Comparison of ENCODE assay signal across 7 cellular contexts in the genomic region with DNA sequence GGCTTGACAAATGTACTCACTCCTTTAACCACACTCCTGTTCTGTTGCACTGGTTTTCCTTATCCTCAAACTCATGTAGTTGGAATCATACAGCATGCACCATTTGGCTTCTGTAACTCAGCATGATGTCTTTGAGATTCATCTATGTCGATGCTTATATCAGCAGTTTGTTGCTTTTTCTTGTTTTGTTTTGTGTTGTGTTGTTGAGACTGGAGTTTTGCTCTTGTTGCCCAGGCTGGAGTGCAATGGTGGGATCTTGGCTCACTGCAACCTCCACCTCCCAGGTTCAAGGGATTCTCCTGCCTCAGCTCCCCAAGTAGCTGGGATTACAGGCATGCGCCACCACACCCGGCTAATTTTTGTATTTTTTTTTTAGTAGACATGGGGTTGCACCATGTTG. TPM values are rescaled to one million over a fixed set of nuclear protein-coding genes. Genes with fewer than 3 reads are reported as not detected.
DNase-seq lines count a peak whose midpoint lies in the region; ATAC-seq, FAIRE-seq and TF ChIP-seq lines count a peak whose summit lies in the region.
"Not testable (repeated sequence)": the region's sequence is repeated elsewhere in the genome, so short reads cannot be mapped to it uniquely, and the experiment has no call there.

No MANE protein-coding gene starts in this region.

- DNase-seq in CD8-positive, alpha-beta memory T cell; WTC11 (ENCODE audit: low spot score); ascending aorta (ENCODE audit: low spot score in 2 of 2); HepG2 (ENCODE audit: low spot score); stimulated activated naive B cell treated with anti-CD40 and anti-IgM and Interleukin-4, amounts not matched to agents 10 μg/mL and 1 μg/mL and 100 μg/mL, for 72 hours: not testable (repeated sequence)

- peaks cover 0 to 100% (median 91%) of the 10 kb centered on the region in 3 donors for H3K4me1 Mint-ChIP-seq in CD8-positive, alpha-beta memory T cell
- peaks cover 63 to 71% (median 67%) of the 10 kb centered on the region in 3 donors for H3K4me1 Mint-ChIP-seq in IgD-negative memory B cell
- not testable (repeated sequence) for H3K4me1 Mint-ChIP-seq in WTC11
- H3K4me1 Mint-ChIP-seq in activated T-helper 17 cell treated with anti-CD3 and anti-CD28 coated beads, Interleukin-2, amount 50 U/mL, for 72 hours: peaks cover 44% of the 10 kb centered on the region
- peaks cover 31 to 70% of the 10 kb centered on the region in 2 donors for H3K4me1 Mint-ChIP-seq in stimulated activated naive B cell treated with anti-CD40 and anti-IgM and Interleukin-4, amounts not matched to agents 10 μg/mL and 1 μg/mL and 100 μg/mL, for 72 hours

- TF ChIP-seq EP300 in HepG2 (IDR thresholded peaks at IDR 0.05; ENCODE audit: low read depth in 2 of 2, low read length in 2 of 2); HepG2 (CRISPR knock-in tag; IDR thresholded peaks at IDR 0.05; ENCODE audit: borderline replicate concordance): not testable (repeated sequence)

- ATAC-seq in WTC11; activated T-helper 17 cell treated with anti-CD3 and anti-CD28 coated beads, Interleukin-2, amount 50 U/mL, for 72 hours (replicated peaks); HepG2; stimulated activated naive B cell treated with anti-CD40 and anti-IgM and Interleukin-4, amounts not matched to agents 10 μg/mL and 1 μg/mL and 100 μg/mL, for 72 hours (replicated peaks): not testable (repeated sequence)

- BruUV-seq in HepG2 (replicated peaks; lab: Mats Ljungman, UMichigan): not testable (repeated sequence)

- FAIRE-seq in HepG2 (lab: Jason Lieb, UNC): not testable (repeated sequence)

- TF ChIP-seq POLR2A in HepG2 (IDR thresholded peaks at IDR 0.05; ENCODE audit: insufficient read depth in 1 of 2, low read depth in 2 of 2, low read length in 2 of 2): not testable (repeated sequence)

- H3K9me3 Mint-ChIP-seq in CD8-positive, alpha-beta memory T cell; IgD-negative memory B cell; WTC11; activated T-helper 17 cell treated with anti-CD3 and anti-CD28 coated beads, Interleukin-2, amount 50 U/mL, for 72 hours; stimulated activated naive B cell treated with anti-CD40 and anti-IgM and Interleukin-4, amounts not matched to agents 10 μg/mL and 1 μg/mL and 100 μg/mL, for 72 hours: not testable (repeated sequence)

- POLR2A ChIA-PET in CD8-positive, alpha-beta memory T cell (lab: Charles Lee): interaction anchor here (0.9 to 1.3 kb wide), 2 partner anchors 21 to 72 kb away, joined by 3 to 6 read pairs; no protein-coding TSS in a partner anchor
- POLR2A ChIA-PET in WTC11 (lab: Charles Lee): interaction anchor here (1.0 kb wide), 1 partner anchor 45 kb away, joined by 3 read pairs; a partner anchor contains a TSS
- POLR2A ChIA-PET in HepG2 (lab: Yijun Ruan, JAX): not testable (repeated sequence)

- H2AFZ ChIP-seq in HepG2 (ENCODE audit: low read length): not testable (repeated sequence)

- H3K36me3 ChIP-seq in CD8-positive, alpha-beta memory T cell (ENCODE audit: insufficient read depth, low read length): peaks cover 27% of the 10 kb centered on the region
- H3K36me3 ChIP-seq in ascending aorta (peaks cover 4 to 16% of the 10 kb centered on the region in 2 donors), HepG2 (replicated peaks in 1 of 2; ENCODE audit: control insufficient read depth in 1 of 2, insufficient read depth in 2 of 2, low read length in 2 of 2) (peaks cover 6 to 32% of the 10 kb centered on the region in 2 experiments; a peak in 4 of 5 replicates)

- not testable (repeated sequence) for H3K4me2 ChIP-seq in HepG2 (ENCODE audit: low read depth, low read length)

- not testable (repeated sequence) for H4K20me1 ChIP-seq in HepG2 (ENCODE audit: insufficient read depth, low read length)

- TF ChIP-seq CTCF in WTC11 (IDR thresholded peaks at IDR 0.05); ascending aorta (IDR thresholded peaks at IDR 0.05); HepG2 (CRISPR knock-in tag; IDR thresholded peaks at IDR 0.05): not testable (repeated sequence)

- H3K27ac Mint-ChIP-seq in CD8-positive, alpha-beta memory T cell: peak overlapping the region in 7 of 8 donors; percentile 53 to 92 (median 83)
- H3K27ac Mint-ChIP-seq in IgD-negative memory B cell: peak overlapping the region in 2 of 3 donors; percentile 64 to 72
- H3K27ac Mint-ChIP-seq in WTC11: peak overlapping the region; percentile 47; the same call in 1 of the 2 replicates
- H3K27ac Mint-ChIP-seq in activated T-helper 17 cell treated with anti-CD3 and anti-CD28 coated beads, Interleukin-2, amount 50 U/mL, for 72 hours: peak overlapping the region; percentile 31
- H3K27ac Mint-ChIP-seq in stimulated activated naive B cell treated with anti-CD40 and anti-IgM and Interleukin-4, amounts not matched to agents 10 μg/mL and 1 μg/mL and 100 μg/mL, for 72 hours: peak overlapping the region; percentile 42

- peaks cover 22 to 87% (median 37%) of the 10 kb centered on the region in 3 donors for H3K36me3 Mint-ChIP-seq in CD8-positive, alpha-beta memory T cell
- H3K36me3 Mint-ChIP-seq in IgD-negative memory B cell: not testable (repeated sequence)
- peaks cover 55% of the 10 kb centered on the region for H3K36me3 Mint-ChIP-seq in WTC11
- peaks cover 97% of the 10 kb centered on the region for H3K36me3 Mint-ChIP-seq in activated T-helper 17 cell treated with anti-CD3 and anti-CD28 coated beads, Interleukin-2, amount 50 U/mL, for 72 hours (ENCODE audit: low read depth)
- peaks cover 54 to 71% of the 10 kb centered on the region in 2 donors for H3K36me3 Mint-ChIP-seq in stimulated activated naive B cell treated with anti-CD40 and anti-IgM and Interleukin-4, amounts not matched to agents 10 μg/mL and 1 μg/mL and 100 μg/mL, for 72 hours

- 100% methylated on average over 3 of the region's 3 CpGs for WGBS in HepG2 (ENCODE audit: low lambda C conversion rate)

- H3K79me2 ChIP-seq in HepG2 (ENCODE audit: insufficient read depth, low read length): not testable (repeated sequence)

- not testable (repeated sequence) for TF ChIP-seq RAD21 in HepG2 (CRISPR knock-in tag; IDR thresholded peaks at IDR 0.05)

- not testable (repeated sequence) for H3K9me3 ChIP-seq in CD8-positive, alpha-beta memory T cell (ENCODE audit: low read length); ascending aorta; HepG2 (ENCODE audit: low read length)

- H3K4me1 ChIP-seq in CD8-positive, alpha-beta memory T cell (ENCODE audit: insufficient read depth, low read length): peaks cover 94% of the 10 kb centered on the region
- H3K4me1 ChIP-seq in ascending aorta: peaks cover 0 to 17% of the 10 kb centered on the region in 2 donors
- H3K4me1 ChIP-seq in HepG2 (ENCODE audit: insufficient read depth, low read length): not testable (repeated sequence)

- not testable (repeated sequence) for H3K27ac ChIP-seq in CD8-positive, alpha-beta memory T cell (ENCODE audit: low read depth, low read length); HepG2 (ENCODE audit: extremely low read length, insufficient read depth, low read length)
- H3K27ac ChIP-seq in ascending aorta: peak overlapping the region; percentile 20 to 55

- H3K4me3 ChIP-seq in CD8-positive, alpha-beta memory T cell (ENCODE audit: low read length); ascending aorta; HepG2 (replicated peaks in 1 of 3; ENCODE audit: insufficient read depth in 1 of 3, low read depth in 2 of 3, low read length in 3 of 3): not testable (repeated sequence)

- H3K4me3 Mint-ChIP-seq in CD8-positive, alpha-beta memory T cell: peak overlapping the region in 4 of 7 donors; percentile 3 to 48 (median 26)
- not testable (repeated sequence) for H3K4me3 Mint-ChIP-seq in IgD-negative memory B cell; WTC11; activated T-helper 17 cell treated with anti-CD3 and anti-CD28 coated beads, Interleukin-2, amount 50 U/mL, for 72 hours; stimulated activated naive B cell treated with anti-CD40 and anti-IgM and Interleukin-4, amounts not matched to agents 10 μg/mL and 1 μg/mL and 100 μg/mL, for 72 hours

- in situ Hi-C loops in HepG2 (cut with HindIII; ENCODE audit: extremely low pct_ligation_motif_present, low pct_unique_long_range_greater_than_20kb): not testable (repeated sequence)

- intact Hi-C loops in ascending aorta (cut with DNase I); HepG2 (cut with micrococcal nuclease; ENCODE audit: unreplicated experiment): not testable (repeated sequence)

- not testable (repeated sequence) for H3K27me3 Mint-ChIP-seq in CD8-positive, alpha-beta memory T cell; IgD-negative memory B cell; WTC11 (ENCODE audit: low read depth); activated T-helper 17 cell treated with anti-CD3 and anti-CD28 coated beads, Interleukin-2, amount 50 U/mL, for 72 hours; stimulated activated naive B cell treated with anti-CD40 and anti-IgM and Interleukin-4, amounts not matched to agents 10 μg/mL and 1 μg/mL and 100 μg/mL, for 72 hours

- H3K9ac ChIP-seq in HepG2 (ENCODE audit: insufficient read depth, low read depth, low read length): not testable (repeated sequence)

- H3K27me3 ChIP-seq in CD8-positive, alpha-beta memory T cell (ENCODE audit: insufficient read depth, low read length, poor library complexity, severe bottlenecking); ascending aorta; HepG2 (ENCODE audit: control insufficient read depth in 1 of 2, insufficient read depth in 2 of 2, low read length in 2 of 2): not testable (repeated sequence)

- CTCF ChIA-PET in CD8-positive, alpha-beta memory T cell (lab: Charles Lee): interaction anchor here (1.0 to 4.0 kb wide), 2 partner anchors 44 to 72 kb away, joined by 3 to 44 read pairs; a partner anchor contains a TSS
- CTCF ChIA-PET in WTC11 (lab: Charles Lee): interaction anchor here (1.4 kb wide), 1 partner anchor 45 kb away, joined by 7 read pairs; a partner anchor contains a TSS
- CTCF ChIA-PET in HepG2 (lab: Yijun Ruan, JAX; ENCODE audit: low intra/inter-chr PET ratio, low total read pairs): not testable (repeated sequence)

RNA-seq across cellular contexts. Expression of a gene that starts 44.9 kb away (rescaled TPM):
- 10 to 100 TPM; 45.5 to 45.8 TPM for total RNA-seq in CD8-positive, alpha-beta memory T cell
- 270 TPM for polyA plus RNA-seq in CD8-positive, alpha-beta memory T cell
- 175 TPM for polyA plus RNA-seq in IgD-negative memory B cell
- 12.2 to 17.6 TPM (median 15.1 TPM) in 3 replicates for total RNA-seq in WTC11 (2021)
- 10 to 100 TPM; 47.6 to 71.7 TPM for total RNA-seq in activated T-helper 17 cell treated with anti-CD3 and anti-CD28 coated beads, Interleukin-2, amount 50 U/mL, for 72 hours
- total RNA-seq in ascending aorta: 9.6 TPM
- 24.3 and 30.2 TPM in 2 replicates for total RNA-seq in HepG2 (2016; rRNA removed; fragmentation: Illumina TruSeq; extraction: Trizol)
- 5.3 and 5.9 TPM in 2 replicates for total RNA-seq in HepG2 (2016; cell fraction: cytosol; rRNA removed; fragmentation: Illumina TruSeq; extraction: Trizol; ENCODE audit: low read depth)
- 24.1 and 28.2 TPM in 2 replicates for total RNA-seq in HepG2 (2016; cell fraction: insoluble cytoplasmic fraction; rRNA removed; fragmentation: Illumina TruSeq; extraction: Trizol)
- total RNA-seq in HepG2 (2016; cell fraction: membrane; rRNA removed; fragmentation: Illumina TruSeq; extraction: Trizol): 10.8 and 11.7 TPM in 2 replicates
- 13.0 and 16.0 TPM in 2 replicates for total RNA-seq in HepG2 (2016; cell fraction: nucleus; rRNA removed; fragmentation: Illumina TruSeq; extraction: Trizol)
- 16.3 and 18.6 TPM in 2 replicates for polyA plus RNA-seq in HepG2 (2011; rRNA removed)
- polyA plus RNA-seq in HepG2 (2011; cell fraction: cytosol; rRNA removed): 8.2 and 13.1 TPM in 2 replicates
- 9.5 and 12.7 TPM in 2 replicates for polyA plus RNA-seq in HepG2 (2011; cell fraction: nucleus; rRNA removed)
- 44.1 and 47.2 TPM in 2 replicates for polyA plus RNA-seq in HepG2 (2012)
- polyA plus RNA-seq in HepG2 (2016; cell fraction: cytosol; fragmentation: Illumina TruSeq; extraction: Trizol; ENCODE audit: low read depth): 3.7 and 4.1 TPM in 2 replicates
- 20.8 and 22.2 TPM in 2 replicates for polyA plus RNA-seq in HepG2 (2016; cell fraction: insoluble cytoplasmic fraction; fragmentation: Illumina TruSeq; extraction: Trizol; ENCODE audit: low read depth)
- polyA plus RNA-seq in HepG2 (2016; cell fraction: membrane; fragmentation: Illumina TruSeq; extraction: Trizol; ENCODE audit: low read depth): 5.4 and 6.7 TPM in 2 replicates
- 17.1 and 19.2 TPM in 2 replicates for polyA plus RNA-seq in HepG2 (2016; cell fraction: nucleus; fragmentation: Illumina TruSeq; extraction: Trizol; ENCODE audit: insufficient read depth, low read depth)
- polyA minus RNA-seq in HepG2 (2011; rRNA and poly(A)+ RNA removed; ENCODE audit: low replicate concordance): 6.8 and 7.3 TPM in 2 replicates
- polyA minus RNA-seq in HepG2 (2011; cell fraction: cytosol; rRNA and poly(A)+ RNA removed): 15.5 and 20.7 TPM in 2 replicates
- 32.6 and 33.4 TPM in 2 replicates for polyA minus RNA-seq in HepG2 (2011; cell fraction: nucleus; rRNA and poly(A)+ RNA removed)

Comparison
In these comparisons a context has a peak if more than half of its experiments do, and no peak if none do; other contexts are left out.
1. H3K27ac Mint-ChIP-seq: peak in every context shown above with its lines; median percentile 83 in CD8-positive, alpha-beta memory T cell; 68 in IgD-negative memory B cell; 47 in WTC11; 42 in stimulated activated naive B cell treated with anti-CD40 and anti-IgM and Interleukin-4, amounts not matched to agents 10 μg/mL and 1 μg/mL and 100 μg/mL, for 72 hours; 31 in activated T-helper 17 cell treated with anti-CD3 and anti-CD28 coated beads, Interleukin-2, amount 50 U/mL, for 72 hours.